8 cellular contexts compared by ENCODE assay signal in the genomic region with DNA sequence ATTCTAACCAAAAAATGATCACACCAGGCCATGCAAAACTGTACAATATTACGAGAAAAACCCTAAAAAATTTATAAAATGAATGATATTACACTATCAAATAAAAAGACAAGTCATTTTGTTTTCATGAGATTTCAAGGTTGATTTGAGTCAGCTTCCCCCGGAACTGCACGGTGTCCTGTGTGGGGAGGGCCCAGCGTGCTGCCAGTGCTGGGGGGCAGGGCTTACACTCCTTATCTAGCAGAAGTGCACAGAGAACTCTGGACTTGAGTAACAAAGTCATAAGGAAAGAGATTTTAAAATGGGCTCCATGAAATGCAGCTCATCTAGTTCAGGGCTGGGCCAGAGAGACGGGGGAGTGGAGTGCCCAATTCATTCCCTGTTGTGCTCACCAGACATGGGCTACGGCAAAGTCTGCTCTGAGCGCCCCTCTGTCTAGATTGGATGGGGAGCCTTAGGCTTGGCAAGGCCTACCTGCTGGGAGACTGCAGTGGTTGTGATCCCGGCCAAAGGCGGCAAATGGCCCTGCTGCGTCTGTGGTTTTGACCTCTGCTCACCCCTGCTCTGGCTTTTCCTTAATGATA. TPM values are rescaled to one million over a fixed set of nuclear protein-coding genes. Genes with fewer than 3 reads are reported as not detected.
DNase-seq lines count a peak whose midpoint lies in the region; ATAC-seq and TF ChIP-seq lines count a peak whose summit lies in the region.

No MANE protein-coding gene starts in this region.

- ATAC-seq in CD4-positive, alpha-beta T cell (ENCODE audit: poor library complexity): peak; percentile 84
- ATAC-seq in HG02970 (IDR thresholded peaks at IDR 0.05; ENCODE audit: low FRiP score, unreplicated experiment): peak; percentile 50
- no peak for ATAC-seq in HG02571 (IDR thresholded peaks at IDR 0.05; ENCODE audit: unreplicated experiment)

- no peak overlapping the region for H3K4ac ChIP-seq in trophoblast cell (ENCODE audit: low read depth, low read length)

- H3K14ac ChIP-seq in trophoblast cell (ENCODE audit: low read length): no peak overlapping the region

- no peak overlapping the region for H4K91ac ChIP-seq in trophoblast cell (ENCODE audit: low read depth, low read length)

- no peaks in the 10 kb centered on the region for H3K27me3 Mint-ChIP-seq in CD4-positive, alpha-beta T cell

- WGBS in trophoblast cell (ENCODE audit: extremely low coverage, insufficient coverage, insufficient read length): no CpG with 5 or more reads among the region's 10 CpGs

- H4K12ac ChIP-seq in trophoblast cell (ENCODE audit: low read depth, low read length): no peak overlapping the region

- no peak overlapping the region for H4K8ac ChIP-seq in trophoblast cell (ENCODE audit: low read depth, low read length)

- peaks cover 26% of the 10 kb centered on the region for H3K36me3 Mint-ChIP-seq in CD4-positive, alpha-beta T cell (ENCODE audit: low read depth)

- no peak overlapping the region for H3K9ac ChIP-seq in trophoblast cell (ENCODE audit: low read length)

- no peak overlapping the region for H3K4me3 ChIP-seq in cardiac muscle cell
- no peak overlapping the region for H3K4me3 ChIP-seq in trophoblast cell (ENCODE audit: low read depth, low read length)

- TF ChIP-seq CTCF in CD4-positive, alpha-beta T cell (IDR thresholded peaks at IDR 0.05): no peak
- no peak for TF ChIP-seq CTCF in cardiac muscle cell (IDR thresholded peaks at IDR 0.05; ENCODE audit: low read depth, low read length)

- no peak overlapping the region for H2AFZ ChIP-seq in trophoblast cell (ENCODE audit: insufficient read depth, low read length, poor library complexity)

- H3K27ac ChIP-seq in CD4-positive, alpha-beta T cell (ENCODE audit: low read depth, low read length): no peak overlapping the region
- H3K27ac ChIP-seq in cardiac muscle cell (peak overlapping the region; percentile 85), trophoblast cell (ENCODE audit: low read depth, low read length) (no peak overlapping the region)

- intact Hi-C loops in CD4-positive, alpha-beta T cell (cut with DNase I, micrococcal nuclease): no loop called here

- no peaks in the 10 kb centered on the region for H3K79me1 ChIP-seq in trophoblast cell (ENCODE audit: low read length)

- no peak overlapping the region for H3K23ac ChIP-seq in trophoblast cell (ENCODE audit: low read length)

- peak overlapping the region; percentile 12 for H3K4me3 Mint-ChIP-seq in CD4-positive, alpha-beta T cell

- H2BK5ac ChIP-seq in trophoblast cell (ENCODE audit: low read depth, low read length, poor library complexity): no peak overlapping the region

- no peak overlapping the region for H2BK12ac ChIP-seq in trophoblast cell (ENCODE audit: low read length)

- no peaks in the 10 kb centered on the region for H3K9me3 ChIP-seq in CD4-positive, alpha-beta T cell (ENCODE audit: control insufficient read depth, low read length)
- H3K9me3 ChIP-seq in cardiac muscle cell (ENCODE audit: low read depth) (no peaks in the 10 kb centered on the region), trophoblast cell (ENCODE audit: insufficient read depth, low read depth, low read length) (no peaks in the 10 kb centered on the region)

- peak in 6 of 10 experiments; percentile 24 to 42 (median 40) for DNase-seq in CD4-positive, alpha-beta T cell
- DNase-seq in activated CD4-positive, alpha-beta T cell treated with anti-CD3 and anti-CD28 coated beads, Interleukin-2, amount 50 U/mL, for 4 hours: peak; percentile 21 to 25
- DNase-seq in cardiac muscle cell (ENCODE audit: low read depth in 1 of 2, low spot score in 1 of 2): peak in 1 of 2 donors; percentile 59
- DNase-seq in stimulated activated CD4-positive, alpha-beta T cell treated with anti-CD3 and anti-CD28 coated beads, Interleukin-2, amount 100 ng/mL, for 48 hours: peak; percentile 28 to 41
- no peak for DNase-seq in DMS 273 (lab: John Stamatoyannopoulos, UW; ENCODE audit: unreplicated experiment)
- no peak for DNase-seq in trophoblast cell

- H3K18ac ChIP-seq in trophoblast cell (ENCODE audit: low read length): no peak overlapping the region

- H3K79me2 ChIP-seq in trophoblast cell (ENCODE audit: control insufficient read depth, insufficient read depth, low read length, poor library complexity): no peaks in the 10 kb centered on the region

- no peaks in the 10 kb centered on the region for H3K36me3 ChIP-seq in cardiac muscle cell
- peaks cover 7 to 9% of the 10 kb centered on the region in 2 experiments for H3K36me3 ChIP-seq in trophoblast cell (ENCODE audit: control insufficient read depth in 1 of 2, insufficient read depth in 2 of 2, low read length in 2 of 2)

- CTCF ChIA-PET in CD4-positive, alpha-beta T cell (lab: Charles Lee): no interaction called here

- H2AK5ac ChIP-seq in trophoblast cell (ENCODE audit: low read length): no peak overlapping the region

- POLR2A ChIA-PET in CD4-positive, alpha-beta T cell (lab: Charles Lee): interaction anchor here (2.0 kb wide), 1 partner anchor 50 kb away, joined by 6 read pairs; the partner anchor contains the start of gene COQ8A

- no peaks in the 10 kb centered on the region for H3K9me3 Mint-ChIP-seq in CD4-positive, alpha-beta T cell

- H2BK120ac ChIP-seq in trophoblast cell (ENCODE audit: insufficient read depth, low read length, poor library complexity): no peak overlapping the region

- peaks cover 27% of the 10 kb centered on the region for H3K4me1 Mint-ChIP-seq in CD4-positive, alpha-beta T cell (ENCODE audit: low read depth)

- H3K4me1 ChIP-seq in cardiac muscle cell (ENCODE audit: low read depth) (peaks cover 74% of the 10 kb centered on the region), trophoblast cell (ENCODE audit: control insufficient read depth in 1 of 2, insufficient read depth in 2 of 2, low read length in 2 of 2) (peaks cover 9 to 15% of the 10 kb centered on the region in 2 experiments)

- no peak overlapping the region for H3K4me2 ChIP-seq in trophoblast cell (ENCODE audit: low read length)

- H3K27me3 ChIP-seq in CD4-positive, alpha-beta T cell (ENCODE audit: control insufficient read depth, insufficient read depth, low read length): no peaks in the 10 kb centered on the region
- H3K27me3 ChIP-seq in cardiac muscle cell: no peaks in the 10 kb centered on the region
- no peaks in the 10 kb centered on the region for H3K27me3 ChIP-seq in trophoblast cell (ENCODE audit: insufficient read depth, low read length)

- H3K27ac Mint-ChIP-seq in CD4-positive, alpha-beta T cell: peak overlapping the region; percentile 82

RNA-seq across cellular contexts. Expression of gene COQ8A, which starts 50.1 kb away (rescaled TPM):
- 10 to 100 TPM; 55.0 to 56.0 TPM for total RNA-seq in CD4-positive, alpha-beta T cell
- total RNA-seq in cardiac muscle cell: 34.7 and 59.7 TPM in 2 replicates
- 45.1 and 71.5 TPM in 2 replicates for polyA plus RNA-seq in cardiac muscle cell
- 4.5 TPM in 2 replicates for polyA plus RNA-seq in trophoblast cell (2013)

Comparison
In these comparisons a context has a peak if more than half of its experiments do, and no peak if none do; other contexts are left out.
1. DNase-seq: peak in CD4-positive, alpha-beta T cell (6 of 10), activated CD4-positive, alpha-beta T cell treated with anti-CD3 and anti-CD28 coated beads, Interleukin-2, amount 50 U/mL, for 4 hours (2 of 2) and stimulated activated CD4-positive, alpha-beta T cell treated with anti-CD3 and anti-CD28 coated beads, Interleukin-2, amount 100 ng/mL, for 48 hours (2 of 2); none in DMS 273 (single experiment) and trophoblast cell (0 of 2).